In genomic region chr1:38014724-38015424, GRCh38 we compare ENCODE assay signal across 16 cellular contexts. TPM values are rescaled to one million over a fixed set of nuclear protein-coding genes. Genes with fewer than 3 reads are reported as not detected.
DNase-seq lines count a peak whose midpoint lies in the region; ATAC-seq, FAIRE-seq and TF ChIP-seq lines count a peak whose summit lies in the region.
"Had no signal": no experiment of that assay in that cellular context is flagged by ENCODE, and none has a peak within 500 bp of the region (broad histone marks: within the 10 kb centered on the region; RNA-seq: fewer than 3 reads in every experiment).

No MANE protein-coding gene starts in this region.

- peaks cover 30% of the 10 kb centered on the region for H3K4me1 ChIP-seq in A549
- peaks cover 34% of the 10 kb centered on the region for H3K4me1 ChIP-seq in CD8-positive, alpha-beta memory T cell (ENCODE audit: insufficient read depth, low read length)
- peaks cover 40% of the 10 kb centered on the region for H3K4me1 ChIP-seq in muscle layer of colon (ENCODE audit: insufficient read depth, low read length)

- peaks cover 6 to 52% (median 10%) of the 10 kb centered on the region in 3 donors for H3K36me3 Mint-ChIP-seq in CD8-positive, alpha-beta memory T cell
- peaks cover 50% of the 10 kb centered on the region for H3K36me3 Mint-ChIP-seq in activated naive CD8-positive, alpha-beta T cell treated with anti-CD3 and anti-CD28 coated beads, Interleukin-2, amount 50 U/mL, for 24 hours (ENCODE audit: low read depth)

- POLR2A ChIA-PET in A549 (lab: Yijun Ruan, JAX) = no interaction called here
- POLR2A ChIA-PET in CD8-positive, alpha-beta memory T cell (lab: Charles Lee) = no interaction called here

- H3K27ac Mint-ChIP-seq in CD8-positive, alpha-beta memory T cell = peak overlapping the region in 4 of 8 donors; percentile 29 to 58 (median 48)
- H3K27ac Mint-ChIP-seq in activated naive CD8-positive, alpha-beta T cell treated with anti-CD3 and anti-CD28 coated beads, Interleukin-2, amount 50 U/mL, for 24 hours = peak overlapping the region; percentile 60

- peaks cover 37 to 54% (median 47%) of the 10 kb centered on the region in 3 donors for H3K4me1 Mint-ChIP-seq in CD8-positive, alpha-beta memory T cell
- peaks cover 72% of the 10 kb centered on the region for H3K4me1 Mint-ChIP-seq in activated naive CD8-positive, alpha-beta T cell treated with anti-CD3 and anti-CD28 coated beads, Interleukin-2, amount 50 U/mL, for 24 hours

- peak overlapping the region in 1 of 2 experiments; percentile 74; a peak in 1 of 6 replicates for H3K27ac ChIP-seq in A549
- peak overlapping the region; percentile 38 for H3K27ac ChIP-seq in CD8-positive, alpha-beta memory T cell (ENCODE audit: low read depth, low read length)
- H3K27ac ChIP-seq in muscle layer of colon (ENCODE audit: low read depth, low read length) = peak overlapping the region; percentile 84
- H3K27ac ChIP-seq: Peyer's patch had no signal

- no peak for FAIRE-seq in A549 (lab: Jason Lieb, UNC)

- peak overlapping the region; percentile 99; the same call in 2 of the 3 replicates for H3K4me2 ChIP-seq in A549

- H3K9me3 ChIP-seq in A549 = no peaks in the 10 kb centered on the region
- H3K9me3 ChIP-seq in CD8-positive, alpha-beta memory T cell (ENCODE audit: low read length) = no peaks in the 10 kb centered on the region
- no peaks in the 10 kb centered on the region for H3K9me3 ChIP-seq in muscle layer of colon (ENCODE audit: low read length)
- H3K9me3 ChIP-seq: Peyer's patch had no signal

- H3K4me3 ChIP-seq in A549 (no peak overlapping the region), muscle layer of colon (ENCODE audit: low read depth in 1 of 2, low read length in 2 of 2) (no peak overlapping the region)
- H3K4me3 ChIP-seq in CD8-positive, alpha-beta memory T cell (ENCODE audit: low read length) = no peak overlapping the region
- H3K4me3 ChIP-seq: Peyer's patch had no signal

- H3K4me3 Mint-ChIP-seq in CD8-positive, alpha-beta memory T cell = peak overlapping the region in 5 of 7 donors; percentile 13 to 95 (median 47)
- H3K4me3 Mint-ChIP-seq in activated naive CD8-positive, alpha-beta T cell treated with anti-CD3 and anti-CD28 coated beads, Interleukin-2, amount 50 U/mL, for 24 hours = peak overlapping the region; percentile 98
- H3K4me3 Mint-ChIP-seq: T-helper 17 cell had no signal

- peaks cover 0 to 2% of the 10 kb centered on the region in 2 donors for H3K27me3 Mint-ChIP-seq in CD8-positive, alpha-beta memory T cell
- H3K27me3 Mint-ChIP-seq in activated naive CD8-positive, alpha-beta T cell treated with anti-CD3 and anti-CD28 coated beads, Interleukin-2, amount 50 U/mL, for 24 hours = no peaks in the 10 kb centered on the region
- H3K27me3 Mint-ChIP-seq: T-helper 17 cell had no signal

- DNase-seq in A549 (ENCODE audit: low read depth in 1 of 2, low spot score in 1 of 2) (no peak), GM13976 (ENCODE audit: low spot score) (no peak)
- DNase-seq in CD8-positive, alpha-beta memory T cell = no peak
- no peak for DNase-seq in activated naive CD8-positive, alpha-beta T cell treated with anti-CD3 and anti-CD28 coated beads, Interleukin-2, amount 50 U/mL, for 24 hours
- DNase-seq: activated CD4-positive, alpha-beta T cell treated with anti-CD3 and anti-CD28 coated beads, Interleukin-2, amount 50 U/mL, for 4 hours; amygdala; dermis blood vessel endothelial cell; NCI-H1417 treated with DMSO at 0.1 percent for 48 hours; NCI-H510A treated with DMSO at 0.1 percent for 48 hours; Peyer's patch; T-helper 17 cell had no signal

- TF ChIP-seq POLR2A in A549 (IDR thresholded peaks at IDR 0.05; ENCODE audit: low read length) = no peak

- no peak for ATAC-seq in A549
- no peak for ATAC-seq in activated naive CD8-positive, alpha-beta T cell treated with anti-CD3 and anti-CD28 coated beads, Interleukin-2, amount 50 U/mL, for 24 hours
- no peak for ATAC-seq in HG02610 (IDR thresholded peaks at IDR 0.05; ENCODE audit: unreplicated experiment)
- no peak for ATAC-seq in GM21526 (IDR thresholded peaks at IDR 0.05; ENCODE audit: low FRiP score, unreplicated experiment)
- ATAC-seq in GM21381 (IDR thresholded peaks at IDR 0.05; ENCODE audit: unreplicated experiment) = no peak
- ATAC-seq: T-helper 17 cell had no signal

- in situ Hi-C loops in GM13976 (cut with MboI; ENCODE audit: low sequenced_read_pairs, unreplicated experiment) = no loop called here

- H3K9ac ChIP-seq in muscle layer of colon (ENCODE audit: low read length) = no peak overlapping the region

- 72% methylated on average over 11 of the region's 11 CpGs for WGBS in A549 (ENCODE audit: missing lambda C conversion rate)

- peaks cover 36% of the 10 kb centered on the region for H3K36me3 ChIP-seq in CD8-positive, alpha-beta memory T cell (ENCODE audit: insufficient read depth, low read length)
- peaks cover 39% of the 10 kb centered on the region for H3K36me3 ChIP-seq in muscle layer of colon (ENCODE audit: insufficient read depth, low read length)

- no peak for TF ChIP-seq EP300 in A549 (IDR thresholded peaks at IDR 0.05)

- TF ChIP-seq CTCF in A549 (IDR thresholded peaks at IDR 0.05) = no peak
- no peak for TF ChIP-seq CTCF in GM13976 (IDR thresholded peaks at IDR 0.05; ENCODE audit: borderline replicate concordance, control extremely low read depth, extremely low read depth, insufficient read depth, missing control alignments)

- H3K27me3 ChIP-seq in CD8-positive, alpha-beta memory T cell (ENCODE audit: insufficient read depth, low read length, poor library complexity, severe bottlenecking) = no peaks in the 10 kb centered on the region
- no peaks in the 10 kb centered on the region for H3K27me3 ChIP-seq in muscle layer of colon (ENCODE audit: control insufficient read depth in 1 of 2, insufficient read depth in 2 of 2, low read length in 2 of 2)
- H3K27me3 ChIP-seq: Peyer's patch had no signal

- no peaks in the 10 kb centered on the region for H3K9me3 Mint-ChIP-seq in CD8-positive, alpha-beta memory T cell
- no peaks in the 10 kb centered on the region for H3K9me3 Mint-ChIP-seq in activated naive CD8-positive, alpha-beta T cell treated with anti-CD3 and anti-CD28 coated beads, Interleukin-2, amount 50 U/mL, for 24 hours

- CTCF ChIA-PET in A549 (lab: Yijun Ruan, JAX) = interaction anchor here (1.1 to 2.5 kb wide), 3 partner anchors 12 to 820 kb away, joined by 4 to 13 read pairs (median 11); partner anchors contain the start of gene SF3A3
- CTCF ChIA-PET in CD8-positive, alpha-beta memory T cell (lab: Charles Lee) = interaction anchor here (1.7 kb wide), 1 partner anchor 24 kb away, joined by 4 read pairs; no protein-coding TSS in a partner anchor

- TF ChIP-seq RAD21 in A549 (conservative IDR thresholded peaks at IDR 0.05 in 1 of 2, IDR thresholded peaks at IDR 0.05 in 1 of 2) = no peak

TF ChIP-seq in A549, 52 proteins besides CTCF, POLR2A, EP300 and RAD21 (continues in another document):
- TF ChIP-seq ZC3H11A (IDR thresholded peaks at IDR 0.05) (no peak), FOSB (CRISPR knock-in tag; IDR thresholded peaks at IDR 0.05) (no peak), EHF (CRISPR knock-in tag; IDR thresholded peaks at IDR 0.05) (no peak), MAZ (IDR thresholded peaks at IDR 0.05; ENCODE audit: borderline replicate concordance, low read depth, low read length) (no peak), PBX3 (IDR thresholded peaks at IDR 0.05) (no peak)

RNA-seq across cellular contexts. Expression of gene UTP11, which starts 2.3 kb away (rescaled TPM):
- polyA plus RNA-seq in A549 (2011; rRNA removed) (27.0 and 37.6 TPM in 2 replicates), A549 (2017; fragmentation: RNase III; extraction: RNeasy Plus Mini Kit Qiagen cat#74134 plus additional on column Dnase treatment) (43.1 to 53.1 TPM (median 44.8 TPM) in 3 replicates)
- polyA plus RNA-seq in A549 (2012; cell fraction: cytosol; rRNA removed) = 15.3 and 16.7 TPM in 2 replicates
- polyA plus RNA-seq in A549 (2012; cell fraction: nucleus; rRNA removed) = 5.9 and 11.9 TPM in 2 replicates
- polyA minus RNA-seq in A549 (2011; rRNA and poly(A)+ RNA removed) = 7.3 and 10.5 TPM in 2 replicates
- 10 to 100 TPM; 73.5 to 73.6 TPM for total RNA-seq in CD8-positive, alpha-beta memory T cell
- polyA plus RNA-seq in CD8-positive, alpha-beta memory T cell = 22.4 TPM

RNA-seq across cellular contexts. Expression of gene FHL3, which starts 9.6 kb away (rescaled TPM):
- 1.4 and 2.0 TPM in 2 replicates for polyA plus RNA-seq in A549 (2011; rRNA removed)
- polyA plus RNA-seq in A549 (2012; cell fraction: cytosol; rRNA removed) = 3.1 and 4.4 TPM in 2 replicates
- polyA plus RNA-seq in A549 (2012; cell fraction: nucleus; rRNA removed) = 5.0 and 6.4 TPM in 2 replicates
- polyA plus RNA-seq in A549 (2017; fragmentation: RNase III; extraction: RNeasy Plus Mini Kit Qiagen cat#74134 plus additional on column Dnase treatment) = 4.3 to 5.9 TPM (median 5.4 TPM) in 3 replicates
- polyA minus RNA-seq in A549 (2011; rRNA and poly(A)+ RNA removed) = 4.4 and 4.6 TPM in 2 replicates
- 10 to 100 TPM; 15.4 to 17.5 TPM for total RNA-seq in CD8-positive, alpha-beta memory T cell
- 19.7 TPM for polyA plus RNA-seq in CD8-positive, alpha-beta memory T cell

RNA-seq across cellular contexts. Expression of gene SF3A3, which starts 25.1 kb away (rescaled TPM):
- polyA plus RNA-seq in A549 (2011; rRNA removed) (53.5 and 62.6 TPM in 2 replicates), A549 (2017; fragmentation: RNase III; extraction: RNeasy Plus Mini Kit Qiagen cat#74134 plus additional on column Dnase treatment) (99.2 to 101 TPM (median 101 TPM) in 3 replicates)
- polyA plus RNA-seq in A549 (2012; cell fraction: cytosol; rRNA removed) = 21.8 and 24.7 TPM in 2 replicates
- polyA plus RNA-seq in A549 (2012; cell fraction: nucleus; rRNA removed) = 10.9 and 15.5 TPM in 2 replicates
- polyA minus RNA-seq in A549 (2011; rRNA and poly(A)+ RNA removed) = 18.5 and 23.7 TPM in 2 replicates
- total RNA-seq in CD8-positive, alpha-beta memory T cell = 100 to 1,000 TPM; 116 to 129 TPM
- 94.6 TPM for polyA plus RNA-seq in CD8-positive, alpha-beta memory T cell

RNA-seq across cellular contexts. Expression of gene POU3F1, which starts 31.7 kb away (rescaled TPM):
- polyA plus RNA-seq in A549 (2011; rRNA removed) (not detected in 2 replicates), A549 (2017; fragmentation: RNase III; extraction: RNeasy Plus Mini Kit Qiagen cat#74134 plus additional on column Dnase treatment) (not detected in 3 replicates)
- not detected in 2 replicates for polyA plus RNA-seq in A549 (2012; cell fraction: cytosol; rRNA removed)
- 0.09 TPM in 1 of 2 replicates, not detected in the other for polyA plus RNA-seq in A549 (2012; cell fraction: nucleus; rRNA removed)
- polyA minus RNA-seq in A549 (2011; rRNA and poly(A)+ RNA removed) = not detected in 2 replicates
- total RNA-seq in CD8-positive, alpha-beta memory T cell = under 1 TPM; 0.44 to 0.57 TPM
- polyA plus RNA-seq in CD8-positive, alpha-beta memory T cell = 0.09 TPM
- total RNA-seq: Peyer's patch, pulmonary artery endothelial cell had no signal
